20 cellular contexts compared by ENCODE assay signal in genomic region chr6:53934013-53934412, GRCh38.
"Had no signal": no experiment of that assay in that cellular context is flagged by ENCODE, and none has a peak within 500 bp of the region (broad histone marks: within the 10 kb centered on the region; RNA-seq: fewer than 3 reads in every experiment).

No MANE protein-coding gene starts in this region.

- H3K9ac ChIP-seq: KMS-11 had no signal

- H3K4me2 ChIP-seq: KMS-11, PC-9 had no signal

- H3K36me3 ChIP-seq: Peyer's patch, SJCRH30 had no signal

- H3K27me3 ChIP-seq: Peyer's patch, SJCRH30 had no signal

- H3K9me3 ChIP-seq: Peyer's patch, SJCRH30 had no signal

- ATAC-seq: K562, Right ventricle myocardium inferior, SK-N-SH treated with all-trans-retinoic acid at 6 μM for 48 hours had no signal

- H3K4me1 ChIP-seq: SJCRH30 had no signal

- H2AFZ ChIP-seq: PC-9 had no signal

- H3K27ac ChIP-seq: HL-60, KMS-11, PC-9, Peyer's patch, SJCRH30 had no signal

- H3K4me3 ChIP-seq: K562, PC-9, Peyer's patch, SJCRH30 had no signal

- DNase-seq: Kasumi-1, MM.1S, NCI-H1092 treated with DMSO at 0.1 percent for 48 hours, NCI-H1436, NCI-H187, NCI-H2029, NCI-H2081 treated with DMSO at 0.1 percent for 48 hours, NCI-H2227 treated with DMSO at 0.1 percent for 48 hours, NCI-H524, NCI-H526 treated with DMSO at 0.1 percent for 48 hours, NCI-H774, PC-9, Peyer's patch, SHP77 treated with DMSO at 0.1 percent for 48 hours, SJCRH30 had no signal
